ENCODE assay signal across 8 cellular contexts in the genomic region with DNA sequence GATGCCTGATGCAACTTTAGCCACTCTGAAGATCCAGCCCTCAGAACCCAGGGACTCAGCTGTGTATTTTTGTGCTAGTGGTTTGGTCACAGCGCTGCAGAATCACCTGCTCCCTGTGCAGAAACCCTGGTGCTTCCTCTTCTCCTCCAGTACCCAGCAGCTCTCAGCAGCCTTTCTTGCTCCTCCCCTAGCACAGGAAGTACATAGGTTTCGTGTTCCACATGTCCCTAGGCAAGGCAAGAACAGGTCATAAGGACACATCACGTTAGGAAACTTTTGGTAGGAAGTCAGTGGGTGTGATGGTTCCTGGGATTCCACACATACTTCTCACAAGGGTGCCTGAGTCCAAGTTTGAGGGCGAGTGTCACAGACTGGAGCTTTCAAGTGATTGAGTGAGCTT.
DNase-seq lines count a peak whose midpoint lies in the region; ATAC-seq and TF ChIP-seq lines count a peak whose summit lies in the region.

No MANE protein-coding gene starts in this region.

- ATAC-seq in GM21515 (IDR thresholded peaks at IDR 0.05; ENCODE audit: unreplicated experiment) = peak; percentile 82
- peak; percentile 69 for ATAC-seq in activated naive CD8-positive, alpha-beta T cell treated with anti-CD3 and anti-CD28 coated beads, Interleukin-2, amount 50 U/mL, for 24 hours

- H3K27me3 Mint-ChIP-seq in activated naive CD8-positive, alpha-beta T cell treated with anti-CD3 and anti-CD28 coated beads, Interleukin-2, amount 50 U/mL, for 24 hours = no peaks in the 10 kb centered on the region

- no peaks in the 10 kb centered on the region for H3K9me3 ChIP-seq in hepatocyte (ENCODE audit: low read depth)

- H3K4me1 ChIP-seq in hepatocyte (ENCODE audit: insufficient read depth) = no peaks in the 10 kb centered on the region

- peaks cover 36% of the 10 kb centered on the region for H3K4me1 Mint-ChIP-seq in activated naive CD8-positive, alpha-beta T cell treated with anti-CD3 and anti-CD28 coated beads, Interleukin-2, amount 50 U/mL, for 24 hours

- no peak overlapping the region for H3K4me3 ChIP-seq in hepatocyte

- no peaks in the 10 kb centered on the region for H4K20me1 ChIP-seq in hepatocyte (ENCODE audit: insufficient read depth, poor library complexity, severe bottlenecking)

- H3K4me2 ChIP-seq in hepatocyte = no peak overlapping the region

- 56% methylated on average over 4 of the region's 4 CpGs for WGBS in hepatocyte (ENCODE audit: low lambda C conversion rate, missing lambda C conversion rate)

- no peaks in the 10 kb centered on the region for H3K36me3 ChIP-seq in hepatocyte (replicated peaks; ENCODE audit: insufficient read depth, low read depth)

- no peak overlapping the region for H3K27ac ChIP-seq in hepatocyte

- DNase-seq in GM10248 (ENCODE audit: extremely low spot score) (peak; percentile 42), HPDE6-E6E7 (ENCODE audit: extremely low spot score) (peak; percentile 25), NCI-H1105 (lab: John Stamatoyannopoulos, UW) (no peak), Ammon's horn (ENCODE audit: low spot score) (no peak), NCI-H2196 (lab: John Stamatoyannopoulos, UW; ENCODE audit: unreplicated experiment) (no peak), hepatocyte (ENCODE audit: low spot score) (no peak)
- no peak for DNase-seq in activated naive CD8-positive, alpha-beta T cell treated with anti-CD3 and anti-CD28 coated beads, Interleukin-2, amount 50 U/mL, for 24 hours

- H3K79me2 ChIP-seq in hepatocyte = no peaks in the 10 kb centered on the region

- no peaks in the 10 kb centered on the region for H3K9me3 Mint-ChIP-seq in activated naive CD8-positive, alpha-beta T cell treated with anti-CD3 and anti-CD28 coated beads, Interleukin-2, amount 50 U/mL, for 24 hours

- peak overlapping the region; percentile 52 for H3K4me3 Mint-ChIP-seq in activated naive CD8-positive, alpha-beta T cell treated with anti-CD3 and anti-CD28 coated beads, Interleukin-2, amount 50 U/mL, for 24 hours

- POLR2A ChIA-PET in GM10248 (lab: Yijun Ruan, JAX) = no interaction called here

- H3K27ac Mint-ChIP-seq in activated naive CD8-positive, alpha-beta T cell treated with anti-CD3 and anti-CD28 coated beads, Interleukin-2, amount 50 U/mL, for 24 hours = peak overlapping the region; percentile 65

- CTCF ChIA-PET in GM10248 (lab: Yijun Ruan, JAX) = interaction anchor here (1.0 to 6.5 kb wide), 7 partner anchors 22 to 45 kb away, joined by 3 to 56 read pairs (median 6); no protein-coding TSS in a partner anchor

- TF ChIP-seq CTCF in GM10248 (IDR thresholded peaks at IDR 0.05; ENCODE audit: control extremely low read depth, extremely low read depth, low read depth, missing control alignments) (no peak), hepatocyte (IDR thresholded peaks at IDR 0.05; ENCODE audit: poor library complexity) (no peak)

- no peaks in the 10 kb centered on the region for H3K9me2 ChIP-seq in hepatocyte (replicated peaks; ENCODE audit: insufficient read depth)

- no peak overlapping the region for H2AFZ ChIP-seq in hepatocyte

- no peaks in the 10 kb centered on the region for H3K36me3 Mint-ChIP-seq in activated naive CD8-positive, alpha-beta T cell treated with anti-CD3 and anti-CD28 coated beads, Interleukin-2, amount 50 U/mL, for 24 hours (ENCODE audit: low read depth)

- no peaks in the 10 kb centered on the region for H3K27me3 ChIP-seq in hepatocyte

Comparison
In these comparisons a context has a peak if more than half of its experiments do, and no peak if none do; other contexts are left out.
1. DNase-seq: peak in GM10248 (single experiment) and HPDE6-E6E7 (single experiment); none in activated naive CD8-positive, alpha-beta T cell treated with anti-CD3 and anti-CD28 coated beads, Interleukin-2, amount 50 U/mL, for 24 hours (single experiment), NCI-H1105 (single experiment), Ammon's horn (single experiment), NCI-H2196 (single experiment) and hepatocyte (single experiment).